ENCODE assay signal across 1 cellular context in the genomic region with DNA sequence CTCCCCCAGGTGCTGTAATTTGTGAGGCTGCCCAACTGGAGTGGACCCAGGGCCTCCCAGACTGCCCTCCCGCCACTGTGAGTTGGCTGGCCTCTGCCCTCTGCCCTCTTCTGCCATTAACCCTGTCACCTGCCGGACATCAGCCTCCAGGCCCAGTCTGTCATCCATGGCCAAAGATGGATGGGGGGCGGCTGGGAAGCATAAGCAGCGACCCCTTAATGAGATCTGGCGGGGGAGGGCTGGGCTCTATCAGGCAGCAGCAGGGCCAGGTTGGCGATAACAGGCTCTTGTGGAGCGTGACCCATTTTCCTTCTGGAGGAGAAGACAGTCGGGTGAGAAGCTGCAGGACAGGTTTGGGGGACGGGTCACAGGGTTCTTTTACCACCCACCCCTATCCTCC.
TF ChIP-seq lines count a peak whose summit lies in the region.

No MANE protein-coding gene starts in this region.

TF ChIP-seq in K562, 482 proteins besides CTCF, POLR2A, EP300 and RAD21:
- TF ChIP-seq ZNF695 (CRISPR knock-in tag; IDR thresholded peaks at IDR 0.05) (no peak), SMAD3 (CRISPR knock-in tag; conservative IDR thresholded peaks at IDR 0.05) (no peak), POLR3A (IDR thresholded peaks at IDR 0.05; ENCODE audit: borderline replicate concordance, extremely low read depth, insufficient read depth, insufficient read length) (no peak), ZNF764 (CRISPR knock-in tag; IDR thresholded peaks at IDR 0.05; ENCODE audit: low read depth) (no peak), BACH1 (tag; IDR thresholded peaks at IDR 0.05) (no peak), CBFA2T3 (IDR thresholded peaks at IDR 0.05) (peak; percentile 57), CBX5 (IDR thresholded peaks at IDR 0.05; ENCODE audit: borderline replicate concordance, low read depth) (no peak), HEY1 (CRISPR knock-in tag; IDR thresholded peaks at IDR 0.05; ENCODE audit: borderline replicate concordance) (no peak), NFE2 (IDR thresholded peaks at IDR 0.05; ENCODE audit: low read depth) (no peak), TAL1 (IDR thresholded peaks at IDR 0.05) (peak; percentile 25; the same call in 1 of the 2 replicates), NCOR1 (IDR thresholded peaks at IDR 0.05) (no peak), CBFA2T2 (conservative IDR thresholded peaks at IDR 0.05) (0 out of 2 replicates have a peak, but pooled peaks have one; percentile 18), ARID1B (IDR thresholded peaks at IDR 0.05) (peak; percentile 63), BHLHE40 (IDR thresholded peaks at IDR 0.05; ENCODE audit: low read length) (peak; percentile 44; the same call in 1 of the 2 replicates), TCF3 (CRISPR knock-in tag; IDR thresholded peaks at IDR 0.05) (peak; percentile 53; the same call in 1 of the 2 replicates), BRD4 (IDR thresholded peaks at IDR 0.05) (no peak)
- TF ChIP-seq, protein P1, sequence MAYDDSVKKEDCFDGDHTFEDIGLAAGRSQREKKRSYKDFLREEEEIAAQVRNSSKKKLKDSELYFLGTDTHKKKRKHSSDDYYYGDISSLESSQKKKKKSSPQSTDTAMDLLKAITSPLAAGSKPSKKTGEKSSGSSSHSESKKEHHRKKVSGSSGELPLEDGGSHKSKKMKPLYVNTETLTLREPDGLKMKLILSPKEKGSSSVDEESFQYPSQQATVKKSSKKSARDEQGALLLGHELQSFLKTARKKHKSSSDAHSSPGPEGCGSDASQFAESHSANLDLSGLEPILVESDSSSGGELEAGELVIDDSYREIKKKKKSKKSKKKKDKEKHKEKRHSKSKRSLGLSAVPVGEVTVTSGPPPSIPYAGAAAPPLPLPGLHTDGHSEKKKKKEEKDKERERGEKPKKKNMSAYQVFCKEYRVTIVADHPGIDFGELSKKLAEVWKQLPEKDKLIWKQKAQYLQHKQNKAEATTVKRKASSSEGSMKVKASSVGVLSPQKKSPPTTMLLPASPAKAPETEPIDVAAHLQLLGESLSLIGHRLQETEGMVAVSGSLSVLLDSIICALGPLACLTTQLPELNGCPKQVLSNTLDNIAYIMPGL (CRISPR knock-in tag; IDR thresholded peaks at IDR 0.05), result no peak
- TF ChIP-seq, protein P2, sequence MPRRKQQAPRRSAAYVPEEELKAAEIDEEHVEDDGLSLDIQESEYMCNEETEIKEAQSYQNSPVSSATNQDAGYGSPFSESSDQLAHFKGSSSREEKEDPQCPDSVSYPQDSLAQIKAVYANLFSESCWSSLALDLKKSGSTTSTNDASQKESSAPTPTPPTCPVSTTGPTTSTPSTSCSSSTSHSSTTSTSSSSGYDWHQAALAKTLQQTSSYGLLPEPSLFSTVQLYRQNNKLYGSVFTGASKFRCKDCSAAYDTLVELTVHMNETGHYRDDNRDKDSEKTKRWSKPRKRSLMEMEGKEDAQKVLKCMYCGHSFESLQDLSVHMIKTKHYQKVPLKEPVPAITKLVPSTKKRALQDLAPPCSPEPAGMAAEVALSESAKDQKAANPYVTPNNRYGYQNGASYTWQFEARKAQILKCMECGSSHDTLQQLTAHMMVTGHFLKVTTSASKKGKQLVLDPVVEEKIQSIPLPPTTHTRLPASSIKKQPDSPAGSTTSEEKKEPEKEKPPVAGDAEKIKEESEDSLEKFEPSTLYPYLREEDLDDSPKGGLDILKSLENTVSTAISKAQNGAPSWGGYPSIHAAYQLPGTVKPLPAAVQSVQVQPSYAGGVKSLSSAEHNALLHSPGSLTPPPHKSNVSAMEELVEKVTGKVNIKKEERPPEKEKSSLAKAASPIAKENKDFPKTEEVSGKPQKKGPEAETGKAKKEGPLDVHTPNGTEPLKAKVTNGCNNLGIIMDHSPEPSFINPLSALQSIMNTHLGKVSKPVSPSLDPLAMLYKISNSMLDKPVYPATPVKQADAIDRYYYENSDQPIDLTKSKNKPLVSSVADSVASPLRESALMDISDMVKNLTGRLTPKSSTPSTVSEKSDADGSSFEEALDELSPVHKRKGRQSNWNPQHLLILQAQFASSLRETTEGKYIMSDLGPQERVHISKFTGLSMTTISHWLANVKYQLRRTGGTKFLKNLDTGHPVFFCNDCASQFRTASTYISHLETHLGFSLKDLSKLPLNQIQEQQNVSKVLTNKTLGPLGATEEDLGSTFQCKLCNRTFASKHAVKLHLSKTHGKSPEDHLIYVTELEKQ (CRISPR knock-in tag; IDR thresholded peaks at IDR 0.05), result no peak
- TF ChIP-seq, protein P3, sequence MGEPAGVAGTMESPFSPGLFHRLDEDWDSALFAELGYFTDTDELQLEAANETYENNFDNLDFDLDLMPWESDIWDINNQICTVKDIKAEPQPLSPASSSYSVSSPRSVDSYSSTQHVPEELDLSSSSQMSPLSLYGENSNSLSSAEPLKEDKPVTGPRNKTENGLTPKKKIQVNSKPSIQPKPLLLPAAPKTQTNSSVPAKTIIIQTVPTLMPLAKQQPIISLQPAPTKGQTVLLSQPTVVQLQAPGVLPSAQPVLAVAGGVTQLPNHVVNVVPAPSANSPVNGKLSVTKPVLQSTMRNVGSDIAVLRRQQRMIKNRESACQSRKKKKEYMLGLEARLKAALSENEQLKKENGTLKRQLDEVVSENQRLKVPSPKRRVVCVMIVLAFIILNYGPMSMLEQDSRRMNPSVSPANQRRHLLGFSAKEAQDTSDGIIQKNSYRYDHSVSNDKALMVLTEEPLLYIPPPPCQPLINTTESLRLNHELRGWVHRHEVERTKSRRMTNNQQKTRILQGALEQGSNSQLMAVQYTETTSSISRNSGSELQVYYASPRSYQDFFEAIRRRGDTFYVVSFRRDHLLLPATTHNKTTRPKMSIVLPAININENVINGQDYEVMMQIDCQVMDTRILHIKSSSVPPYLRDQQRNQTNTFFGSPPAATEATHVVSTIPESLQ (CRISPR knock-in tag; IDR thresholded peaks at IDR 0.05), result no peak
